In genomic region chr7:157337316-157338149, GRCh38 we compare ENCODE assay signal across 8 cellular contexts. TPM values are rescaled to one million over a fixed set of nuclear protein-coding genes. Genes with fewer than 3 reads are reported as not detected.
DNase-seq lines count a peak whose midpoint lies in the region; ATAC-seq and TF ChIP-seq lines count a peak whose summit lies in the region.

No MANE protein-coding gene starts in this region.

- no peak for TF ChIP-seq POLR2A in heart left ventricle (IDR thresholded peaks at IDR 0.05)

- no peaks in the 10 kb centered on the region for H3K9me3 Mint-ChIP-seq in activated naive CD8-positive, alpha-beta T cell treated with anti-CD3 and anti-CD28 coated beads for 36 hours

- ATAC-seq in GM18907 (IDR thresholded peaks at IDR 0.05; ENCODE audit: unreplicated experiment) (peak; percentile 60), HG03139 (IDR thresholded peaks at IDR 0.05; ENCODE audit: unreplicated experiment) (peak; percentile 46), heart left ventricle (peak in 3 of 4 donors; percentile 37 to 77 (median 76)), aorta (ENCODE audit: low FRiP score) (peak; percentile 85)

- TF ChIP-seq CTCF in heart left ventricle (IDR thresholded peaks at IDR 0.05) = no peak

- H3K27me3 ChIP-seq in SJSA1 (replicated peaks) (no peaks in the 10 kb centered on the region), heart left ventricle (no peaks in the 10 kb centered on the region), rectal smooth muscle tissue (ENCODE audit: control insufficient read depth, insufficient read depth, low read length) (no peaks in the 10 kb centered on the region), aorta (ENCODE audit: control insufficient read depth in 1 of 2, insufficient read depth in 2 of 2, low read length in 1 of 2) (no peaks in the 10 kb centered on the region)

- peaks cover 7% of the 10 kb centered on the region for H3K27me3 Mint-ChIP-seq in activated naive CD8-positive, alpha-beta T cell treated with anti-CD3 and anti-CD28 coated beads for 36 hours

- intact Hi-C loops in heart left ventricle (cut with DNase I) = loop anchor here in 5 of 10 donors (2.0 to 10.0 kb wide), 7 partner anchors 40 to 193 kb away; no protein-coding TSS in a partner anchor
- intact Hi-C loops in aorta (cut with DNase I) = loop anchor here (2.0 to 5.0 kb wide), 3 partner anchors 49 to 60 kb away; no protein-coding TSS in a partner anchor

- H3K9me3 ChIP-seq in SJSA1 (replicated peaks) (no peaks in the 10 kb centered on the region), heart left ventricle (no peaks in the 10 kb centered on the region), aorta (ENCODE audit: control insufficient read depth, low read length) (no peaks in the 10 kb centered on the region)

- peak overlapping the region; percentile 93 for H3K27ac Mint-ChIP-seq in activated naive CD8-positive, alpha-beta T cell treated with anti-CD3 and anti-CD28 coated beads for 36 hours

- H3K9ac ChIP-seq in rectal smooth muscle tissue (ENCODE audit: low read length) = peak overlapping the region; percentile 1

- H3K4me3 ChIP-seq in SJSA1 = peak overlapping the region; percentile 77
- H3K4me3 ChIP-seq in heart left ventricle = peak overlapping the region; percentile 46 to 99 (median 81)
- H3K4me3 ChIP-seq in rectal smooth muscle tissue (ENCODE audit: low read length) = peak overlapping the region; percentile 72
- peak overlapping the region; percentile 87 to 95 for H3K4me3 ChIP-seq in aorta (ENCODE audit: low read length in 2 of 2)

- peak overlapping the region; percentile 94 for H3K27ac ChIP-seq in SJSA1
- H3K27ac ChIP-seq in heart left ventricle = peak overlapping the region; percentile 88 to 100 (median 97)
- H3K27ac ChIP-seq in rectal smooth muscle tissue (ENCODE audit: low read depth, low read length) = peak overlapping the region; percentile 92
- peak overlapping the region; percentile 77 to 97 for H3K27ac ChIP-seq in aorta (ENCODE audit: low read depth in 1 of 2, low read length in 2 of 2)

- WGBS in heart left ventricle, 4 donors = 1% methylated on average over 22 to 59 of the region's 59 CpGs
- 0 to 1% methylated on average over 46 to 59 of the region's 59 CpGs for WGBS in aorta, 2 donors

- peak overlapping the region; percentile 95 for H3K4me3 Mint-ChIP-seq in activated naive CD8-positive, alpha-beta T cell treated with anti-CD3 and anti-CD28 coated beads for 36 hours

- DNase-seq in AG08396 (ENCODE audit: low spot score) = peak; percentile 87
- DNase-seq in SJSA1 (ENCODE audit: low read depth in 1 of 2, low spot score in 2 of 2) = peak; percentile 57 to 62
- DNase-seq in activated naive CD8-positive, alpha-beta T cell treated with anti-CD3 and anti-CD28 coated beads for 36 hours = peak; percentile 85
- DNase-seq in heart left ventricle = peak; percentile 65 to 85 (median 75)
- peak; percentile 80 to 89 for DNase-seq in aorta

- peaks cover 21% of the 10 kb centered on the region for H3K4me1 ChIP-seq in SJSA1 (replicated peaks)
- peaks cover 7 to 57% (median 40%) of the 10 kb centered on the region in 12 donors for H3K4me1 ChIP-seq in heart left ventricle
- H3K4me1 ChIP-seq in rectal smooth muscle tissue (ENCODE audit: control insufficient read depth, insufficient read depth, low read length) = peaks cover 14% of the 10 kb centered on the region
- peaks cover 0 to 2% of the 10 kb centered on the region in 2 donors for H3K4me1 ChIP-seq in aorta (ENCODE audit: control insufficient read depth in 1 of 2, insufficient read depth in 2 of 2, low read length in 2 of 2)

- H3K36me3 ChIP-seq in SJSA1 (peaks cover 21% of the 10 kb centered on the region; the same call in 1 of the 2 replicates), heart left ventricle (no peaks in the 10 kb centered on the region), rectal smooth muscle tissue (ENCODE audit: control insufficient read depth, insufficient read depth, low read length) (no peaks in the 10 kb centered on the region), aorta (ENCODE audit: control insufficient read depth in 1 of 2, insufficient read depth in 2 of 2, low read length in 1 of 2) (no peaks in the 10 kb centered on the region)

- H3K36me3 Mint-ChIP-seq in activated naive CD8-positive, alpha-beta T cell treated with anti-CD3 and anti-CD28 coated beads for 36 hours = peaks cover 29% of the 10 kb centered on the region

- peaks cover 36% of the 10 kb centered on the region for H3K4me1 Mint-ChIP-seq in activated naive CD8-positive, alpha-beta T cell treated with anti-CD3 and anti-CD28 coated beads for 36 hours

RNA-seq across cellular contexts. Expression of gene DNAJB6, which starts 0.7 kb away (rescaled TPM):
- 178 and 179 TPM in 2 replicates for total RNA-seq in SJSA1 (2014; rRNA removed; shearing (Covaris generic))
- 10 to 100 TPM; 77.5 to 78.0 TPM for total RNA-seq in activated naive CD8-positive, alpha-beta T cell treated with anti-CD3 and anti-CD28 coated beads for 36 hours
- 100 to 1,000 TPM; 123 to 195 (median 162) TPM for total RNA-seq in heart left ventricle
- 100 to 1,000 TPM; 118 to 237 TPM for polyA plus RNA-seq in heart left ventricle
- 100 to 1,000 TPM; 130 to 143 TPM for total RNA-seq in aorta
- polyA plus RNA-seq in aorta = 100 to 1,000 TPM; 118 to 126 TPM

Comparison
In these comparisons a context has a peak if more than half of its experiments do, and no peak if none do; other contexts are left out.
1. Peak in every context shown above with its lines: DNase-seq, ATAC-seq, H3K4me3 ChIP-seq and H3K27ac ChIP-seq.